Comparison of ENCODE assay signal across 15 cellular contexts in the genomic region with DNA sequence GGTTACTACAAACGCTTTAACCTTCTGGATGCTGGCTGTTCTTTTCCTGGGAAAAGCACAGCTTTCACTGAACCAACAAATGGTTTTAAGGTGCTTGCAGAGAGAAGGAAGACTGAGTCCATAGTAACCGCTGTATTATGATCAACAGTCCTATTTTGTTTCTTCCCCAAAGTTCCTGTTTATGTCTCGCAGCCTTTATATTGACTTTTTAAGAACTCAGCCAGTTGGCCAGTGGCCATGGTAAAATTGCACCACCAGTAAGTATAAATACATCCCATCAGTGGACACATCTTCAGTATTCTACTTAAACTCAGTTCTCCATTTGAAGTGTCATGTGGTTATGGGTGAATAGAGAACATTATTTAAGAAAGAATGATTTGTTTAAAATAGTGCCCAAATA.
DNase-seq lines count a peak whose midpoint lies in the region; ATAC-seq, FAIRE-seq and TF ChIP-seq lines count a peak whose summit lies in the region.
"Had no signal": no experiment of that assay in that cellular context is flagged by ENCODE, and none has a peak within 500 bp of the region (broad histone marks: within the 10 kb centered on the region; RNA-seq: fewer than 3 reads in every experiment).

No MANE protein-coding gene starts in this region.

- H3K27ac ChIP-seq in AG04450 (ENCODE audit: low read depth, low read length), result no peak overlapping the region
- peak overlapping the region; percentile 76 to 77 for H3K27ac ChIP-seq in ascending aorta
- H3K27ac ChIP-seq in pancreas, result peak overlapping the region in 2 of 4 donors; percentile 43 to 69
- H3K27ac ChIP-seq: KMS-11, vagina had no signal

- TF ChIP-seq CTCF in AG04450 (IDR thresholded peaks at IDR 0.05; ENCODE audit: low read depth, low read length) (no peak), ascending aorta (IDR thresholded peaks at IDR 0.05) (no peak), pancreas (IDR thresholded peaks at IDR 0.05) (no peak), glutamatergic neuron (IDR thresholded peaks at IDR 0.05; ENCODE audit: partially characterized antibody, unreplicated experiment) (no peak)

- WGBS in pancreas, 2 donors, result 21 to 22% methylated on average over 3 of the region's 3 CpGs

- H3K9me3 Mint-ChIP-seq in activated T-cell treated with anti-CD3 and anti-CD28 coated beads, Interleukin-2, amount 50 U/mL, for 72 hours, result peaks cover 0 to 3% of the 10 kb centered on the region in 2 donors
- H3K9me3 Mint-ChIP-seq in glutamatergic neuron (ENCODE audit: unreplicated experiment), result no peaks in the 10 kb centered on the region
- H3K9me3 Mint-ChIP-seq: mesothelial cell of epicardium had no signal

- no peaks in the 10 kb centered on the region for H3K36me3 Mint-ChIP-seq in activated T-cell treated with anti-CD3 and anti-CD28 coated beads, Interleukin-2, amount 50 U/mL, for 72 hours (ENCODE audit: insufficient read depth in 2 of 2)
- no peaks in the 10 kb centered on the region for H3K36me3 Mint-ChIP-seq in glutamatergic neuron (ENCODE audit: unreplicated experiment)
- H3K36me3 Mint-ChIP-seq: mesothelial cell of epicardium had no signal

- DNase-seq in AG04450 (ENCODE audit: low read depth, low spot score), result peak; percentile 52
- peak; percentile 14 to 81 for DNase-seq in ascending aorta (ENCODE audit: low spot score in 2 of 2)
- peak; percentile 67 for DNase-seq in globus pallidus (ENCODE audit: low spot score)
- peak in 4 of 6 donors; percentile 20 to 45 (median 44) for DNase-seq in pancreas
- no peak for DNase-seq in activated T-cell treated with anti-CD3 and anti-CD28 coated beads, Interleukin-2, amount 50 U/mL, for 72 hours
- no peak for DNase-seq in glutamatergic neuron
- DNase-seq: activated CD4-positive, alpha-beta T cell treated with anti-CD3 and anti-CD28 coated beads for 48 hours; activated effector memory CD4-positive, alpha-beta T cell treated with anti-CD3 and anti-CD28 coated beads, Interleukin-2, amount 50 U/mL, for 16 hours; NCI-H2081 treated with DMSO at 0.1 percent for 48 hours had no signal

- H3K36me3 ChIP-seq in ascending aorta (no peaks in the 10 kb centered on the region), pancreas (no peaks in the 10 kb centered on the region)
- H3K36me3 ChIP-seq: vagina had no signal

- FAIRE-seq in pancreas (lab: Jason Lieb, UNC), result no peak
- FAIRE-seq: colon had no signal

- peaks cover 0 to 21% of the 10 kb centered on the region in 2 donors for H3K4me1 ChIP-seq in ascending aorta
- H3K4me1 ChIP-seq in pancreas, result peaks cover 5 to 17% (median 17%) of the 10 kb centered on the region in 3 donors

- H3K4me3 Mint-ChIP-seq in activated T-cell treated with anti-CD3 and anti-CD28 coated beads, Interleukin-2, amount 50 U/mL, for 72 hours, result no peak overlapping the region
- no peak overlapping the region for H3K4me3 Mint-ChIP-seq in glutamatergic neuron (ENCODE audit: unreplicated experiment)
- H3K4me3 Mint-ChIP-seq: mesothelial cell of epicardium had no signal

- POLR2A ChIA-PET in AG04450 (lab: Yijun Ruan, JAX), result interaction anchor here (1.0 to 1.4 kb wide), 3 partner anchors 17 to 287 kb away, joined by 3 to 7 read pairs (median 3); partner anchors contain the start of gene ARHGAP24

- intact Hi-C loops in ascending aorta (cut with DNase I) (loop anchor here (5.0 kb wide), 1 partner anchor 35 kb away; no protein-coding TSS in a partner anchor), pancreas (cut with DNase I) (no loop called here)

- no peaks in the 10 kb centered on the region for H3K27me3 Mint-ChIP-seq in activated T-cell treated with anti-CD3 and anti-CD28 coated beads, Interleukin-2, amount 50 U/mL, for 72 hours (ENCODE audit: low read depth)
- H3K27me3 Mint-ChIP-seq in glutamatergic neuron (ENCODE audit: unreplicated experiment), result no peaks in the 10 kb centered on the region

- CTCF ChIA-PET in AG04450 (lab: Charles Lee), result interaction anchor here (0.6 to 6.4 kb wide), 9 partner anchors 9 to 284 kb away, joined by 3 to 55 read pairs (median 5); no protein-coding TSS in a partner anchor

- H3K9me3 ChIP-seq in AG04450 (ENCODE audit: control insufficient read depth, insufficient read depth, low read length) (no peaks in the 10 kb centered on the region), ascending aorta (no peaks in the 10 kb centered on the region), pancreas (no peaks in the 10 kb centered on the region)
- H3K9me3 ChIP-seq: vagina had no signal

- H3K27me3 ChIP-seq in AG04450 (ENCODE audit: control insufficient read depth, insufficient read depth, low read length) (no peaks in the 10 kb centered on the region), ascending aorta (no peaks in the 10 kb centered on the region), pancreas (no peaks in the 10 kb centered on the region)
- H3K27me3 ChIP-seq: vagina had no signal

- ATAC-seq in pancreas (peak; percentile 68 to 83 (median 80)), HG02610 (IDR thresholded peaks at IDR 0.05; ENCODE audit: unreplicated experiment) (no peak), GM21390 (IDR thresholded peaks at IDR 0.05; ENCODE audit: unreplicated experiment) (no peak)
- ATAC-seq in activated T-cell treated with anti-CD3 and anti-CD28 coated beads, Interleukin-2, amount 50 U/mL, for 72 hours (replicated peaks in 1 of 2), result no peak

- H3K27ac Mint-ChIP-seq in activated T-cell treated with anti-CD3 and anti-CD28 coated beads, Interleukin-2, amount 50 U/mL, for 72 hours, result no peak overlapping the region
- H3K27ac Mint-ChIP-seq in glutamatergic neuron (ENCODE audit: unreplicated experiment), result no peak overlapping the region
- H3K27ac Mint-ChIP-seq: mesothelial cell of epicardium had no signal

- H3K4me3 ChIP-seq in AG04450 (ENCODE audit: low read depth, low read length), result no peak overlapping the region
- H3K4me3 ChIP-seq in ascending aorta, result peak overlapping the region; percentile 31 to 41
- H3K4me3 ChIP-seq in pancreas, result no peak overlapping the region
- H3K4me3 ChIP-seq: vagina had no signal

- no peaks in the 10 kb centered on the region for H3K4me1 Mint-ChIP-seq in activated T-cell treated with anti-CD3 and anti-CD28 coated beads, Interleukin-2, amount 50 U/mL, for 72 hours (ENCODE audit: low read depth)
- peaks cover 4% of the 10 kb centered on the region for H3K4me1 Mint-ChIP-seq in glutamatergic neuron (ENCODE audit: low read depth, unreplicated experiment)

Comparison
In these comparisons a context has a peak if more than half of its experiments do, and no peak if none do; other contexts are left out.
1. DNase-seq: peak in AG04450 (single experiment), ascending aorta (2 of 2), globus pallidus (single experiment) and pancreas (4 of 6); none in activated T-cell treated with anti-CD3 and anti-CD28 coated beads, Interleukin-2, amount 50 U/mL, for 72 hours (0 of 2) and glutamatergic neuron (single experiment).
2. H3K4me3 ChIP-seq: peak in ascending aorta (2 of 2); none in AG04450 (single experiment) and pancreas (0 of 4).
3. ATAC-seq: peak in pancreas (4 of 4); none in HG02610 (single experiment), GM21390 (single experiment) and activated T-cell treated with anti-CD3 and anti-CD28 coated beads, Interleukin-2, amount 50 U/mL, for 72 hours (0 of 2).